Comparison of ENCODE assay signal across 1 cellular context in the genomic region with DNA sequence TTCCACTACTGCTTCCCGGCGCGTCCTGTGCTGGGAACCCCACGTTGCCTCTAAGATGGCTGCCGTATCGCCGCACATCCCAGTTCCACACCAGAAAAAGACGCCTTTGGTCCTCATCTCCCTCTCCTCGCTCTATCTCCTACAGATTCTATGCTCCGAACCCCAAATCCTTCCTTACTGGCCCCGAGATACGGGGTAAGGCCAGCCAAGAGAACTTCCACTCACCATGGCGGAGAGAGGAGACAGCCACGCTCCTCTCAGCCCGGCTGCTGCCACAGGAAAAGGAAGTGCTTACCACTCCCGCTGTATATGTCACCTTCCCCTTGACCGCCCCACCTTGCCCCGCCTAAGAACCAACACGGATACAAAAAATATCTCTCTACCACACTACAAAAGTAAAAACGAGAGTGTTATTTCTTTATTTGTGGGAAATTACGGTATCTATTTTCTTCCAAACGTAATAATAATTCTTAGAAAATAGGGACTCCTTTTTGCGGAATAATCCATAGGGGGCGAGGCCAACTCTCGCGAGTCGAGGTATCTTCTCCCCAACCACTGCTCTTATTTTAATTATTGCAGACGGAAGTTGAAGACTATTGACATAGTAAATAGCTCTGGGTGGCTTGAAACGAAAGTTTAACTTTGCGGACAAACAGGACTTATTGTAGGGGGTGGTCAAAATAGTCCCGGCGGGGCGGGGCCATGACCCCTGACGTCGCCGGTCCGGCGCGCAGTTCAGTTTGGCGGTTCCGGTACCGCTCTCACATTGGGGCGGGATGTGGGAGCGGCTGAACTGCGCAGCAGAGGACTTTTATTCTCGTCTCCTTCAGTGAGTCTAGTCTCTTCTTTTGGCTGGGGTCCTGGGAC.
TF ChIP-seq lines count a peak whose summit lies in the region.

Gene RPL4 (minus strand): TSS at position 293 of the 867 bp plus-strand sequence. CDS start 65 bp downstream, at position 228.
Gene ZWILCH (plus strand): TSS at position 764 of the 867 bp plus-strand sequence. CDS start 13 bp downstream, at position 777.

TF ChIP-seq in HEK293, 187 proteins besides CTCF, POLR2A, EP300 and RAD21 (continued from another document and continues in another):
- TF ChIP-seq ZNF610 (tag by site-specific recombination; IDR thresholded peaks at IDR 0.05; ENCODE audit: borderline replicate concordance) (peak; percentile 88), TSHZ1 (tag by site-specific recombination; IDR thresholded peaks at IDR 0.05; ENCODE audit: borderline replicate concordance) (no peak; the same call in 1 of the 2 replicates), ZFP41 (tag by site-specific recombination; IDR thresholded peaks at IDR 0.05; ENCODE audit: borderline replicate concordance) (0 out of 2 replicates have a peak, but pooled peaks have one; percentile 46), ZBTB7A (tag by site-specific recombination; IDR thresholded peaks at IDR 0.05; ENCODE audit: low read depth) (peak; percentile 76; the same call in 1 of the 2 replicates), GLIS1 (tag by site-specific recombination; IDR thresholded peaks at IDR 0.05) (no peak), TRIM28 (IDR thresholded peaks at IDR 0.05; ENCODE audit: borderline replicate concordance, low read length) (no peak; the same call in 1 of the 2 replicates), GLIS2 (tag by site-specific recombination; IDR thresholded peaks at IDR 0.05) (peak; percentile 77), ZNF76 (tag by site-specific recombination; IDR thresholded peaks at IDR 0.05; ENCODE audit: borderline replicate concordance, low read depth) (peak; percentile 81; the same call in 1 of the 2 replicates), ZNF350 (tag by site-specific recombination; IDR thresholded peaks at IDR 0.05) (no peak), ZSCAN30 (tag by site-specific recombination; IDR thresholded peaks at IDR 0.05) (0 out of 2 replicates have a peak, but pooled peaks have one; percentile 20), ZBTB1 (tag by site-specific recombination; IDR thresholded peaks at IDR 0.05) (0 out of 2 replicates have a peak, but pooled peaks have one; percentile 18), ZSCAN23 (tag by site-specific recombination; IDR thresholded peaks at IDR 0.05) (no peak), OVOL3 (tag by site-specific recombination; IDR thresholded peaks at IDR 0.05) (no peak), EGR2 (tag by site-specific recombination; IDR thresholded peaks at IDR 0.05; ENCODE audit: low read depth) (0 out of 2 replicates have a peak, but pooled peaks have one; percentile 11), ZNF223 (tag by site-specific recombination; IDR thresholded peaks at IDR 0.05) (no peak), HIC1 (tag by site-specific recombination; IDR thresholded peaks at IDR 0.05) (no peak), ZNF133 (tag by site-specific recombination; IDR thresholded peaks at IDR 0.05) (no peak), ZEB2 (tag by site-specific recombination; IDR thresholded peaks at IDR 0.05) (peak; percentile 83), ZXDB (tag by site-specific recombination; IDR thresholded peaks at IDR 0.05) (peak; percentile 96), BCL11B (tag by site-specific recombination; IDR thresholded peaks at IDR 0.05; ENCODE audit: low read depth) (peak; percentile 89), ZNF280D (tag by site-specific recombination; IDR thresholded peaks at IDR 0.05) (0 out of 2 replicates have a peak, but pooled peaks have one; percentile 70), ZSCAN4 (tag by site-specific recombination; IDR thresholded peaks at IDR 0.05) (no peak; the same call in 1 of the 2 replicates), ZNF148 (tag by site-specific recombination; IDR thresholded peaks at IDR 0.05; ENCODE audit: borderline replicate concordance) (no peak; the same call in 1 of the 2 replicates), BCL11A (tag by site-specific recombination; IDR thresholded peaks at IDR 0.05; ENCODE audit: low read depth) (no peak), IKZF3 (tag by site-specific recombination; IDR thresholded peaks at IDR 0.05) (no peak; the same call in 1 of the 2 replicates), SETDB1 (IDR thresholded peaks at IDR 0.05; ENCODE audit: insufficient read length, low read length) (peak; percentile 53), ZNF2 (tag by site-specific recombination; IDR thresholded peaks at IDR 0.05) (peak; percentile 78; the same call in 1 of the 2 replicates), ZNF146 (tag by site-specific recombination; IDR thresholded peaks at IDR 0.05) (peak; percentile 23; the same call in 1 of the 2 replicates)
- TF ChIP-seq, protein P1, sequence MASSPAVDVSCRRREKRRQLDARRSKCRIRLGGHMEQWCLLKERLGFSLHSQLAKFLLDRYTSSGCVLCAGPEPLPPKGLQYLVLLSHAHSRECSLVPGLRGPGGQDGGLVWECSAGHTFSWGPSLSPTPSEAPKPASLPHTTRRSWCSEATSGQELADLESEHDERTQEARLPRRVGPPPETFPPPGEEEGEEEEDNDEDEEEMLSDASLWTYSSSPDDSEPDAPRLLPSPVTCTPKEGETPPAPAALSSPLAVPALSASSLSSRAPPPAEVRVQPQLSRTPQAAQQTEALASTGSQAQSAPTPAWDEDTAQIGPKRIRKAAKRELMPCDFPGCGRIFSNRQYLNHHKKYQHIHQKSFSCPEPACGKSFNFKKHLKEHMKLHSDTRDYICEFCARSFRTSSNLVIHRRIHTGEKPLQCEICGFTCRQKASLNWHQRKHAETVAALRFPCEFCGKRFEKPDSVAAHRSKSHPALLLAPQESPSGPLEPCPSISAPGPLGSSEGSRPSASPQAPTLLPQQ (tag by site-specific recombination; IDR thresholded peaks at IDR 0.05): peak; percentile 51; the same call in 1 of the 2 replicates
- TF ChIP-seq, protein P2, sequence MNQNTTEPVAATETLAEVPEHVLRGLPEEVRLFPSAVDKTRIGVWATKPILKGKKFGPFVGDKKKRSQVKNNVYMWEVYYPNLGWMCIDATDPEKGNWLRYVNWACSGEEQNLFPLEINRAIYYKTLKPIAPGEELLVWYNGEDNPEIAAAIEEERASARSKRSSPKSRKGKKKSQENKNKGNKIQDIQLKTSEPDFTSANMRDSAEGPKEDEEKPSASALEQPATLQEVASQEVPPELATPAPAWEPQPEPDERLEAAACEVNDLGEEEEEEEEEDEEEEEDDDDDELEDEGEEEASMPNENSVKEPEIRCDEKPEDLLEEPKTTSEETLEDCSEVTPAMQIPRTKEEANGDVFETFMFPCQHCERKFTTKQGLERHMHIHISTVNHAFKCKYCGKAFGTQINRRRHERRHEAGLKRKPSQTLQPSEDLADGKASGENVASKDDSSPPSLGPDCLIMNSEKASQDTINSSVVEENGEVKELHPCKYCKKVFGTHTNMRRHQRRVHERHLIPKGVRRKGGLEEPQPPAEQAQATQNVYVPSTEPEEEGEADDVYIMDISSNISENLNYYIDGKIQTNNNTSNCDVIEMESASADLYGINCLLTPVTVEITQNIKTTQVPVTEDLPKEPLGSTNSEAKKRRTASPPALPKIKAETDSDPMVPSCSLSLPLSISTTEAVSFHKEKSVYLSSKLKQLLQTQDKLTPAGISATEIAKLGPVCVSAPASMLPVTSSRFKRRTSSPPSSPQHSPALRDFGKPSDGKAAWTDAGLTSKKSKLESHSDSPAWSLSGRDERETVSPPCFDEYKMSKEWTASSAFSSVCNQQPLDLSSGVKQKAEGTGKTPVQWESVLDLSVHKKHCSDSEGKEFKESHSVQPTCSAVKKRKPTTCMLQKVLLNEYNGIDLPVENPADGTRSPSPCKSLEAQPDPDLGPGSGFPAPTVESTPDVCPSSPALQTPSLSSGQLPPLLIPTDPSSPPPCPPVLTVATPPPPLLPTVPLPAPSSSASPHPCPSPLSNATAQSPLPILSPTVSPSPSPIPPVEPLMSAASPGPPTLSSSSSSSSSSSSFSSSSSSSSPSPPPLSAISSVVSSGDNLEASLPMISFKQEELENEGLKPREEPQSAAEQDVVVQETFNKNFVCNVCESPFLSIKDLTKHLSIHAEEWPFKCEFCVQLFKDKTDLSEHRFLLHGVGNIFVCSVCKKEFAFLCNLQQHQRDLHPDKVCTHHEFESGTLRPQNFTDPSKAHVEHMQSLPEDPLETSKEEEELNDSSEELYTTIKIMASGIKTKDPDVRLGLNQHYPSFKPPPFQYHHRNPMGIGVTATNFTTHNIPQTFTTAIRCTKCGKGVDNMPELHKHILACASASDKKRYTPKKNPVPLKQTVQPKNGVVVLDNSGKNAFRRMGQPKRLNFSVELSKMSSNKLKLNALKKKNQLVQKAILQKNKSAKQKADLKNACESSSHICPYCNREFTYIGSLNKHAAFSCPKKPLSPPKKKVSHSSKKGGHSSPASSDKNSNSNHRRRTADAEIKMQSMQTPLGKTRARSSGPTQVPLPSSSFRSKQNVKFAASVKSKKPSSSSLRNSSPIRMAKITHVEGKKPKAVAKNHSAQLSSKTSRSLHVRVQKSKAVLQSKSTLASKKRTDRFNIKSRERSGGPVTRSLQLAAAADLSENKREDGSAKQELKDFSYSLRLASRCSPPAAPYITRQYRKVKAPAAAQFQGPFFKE (tag by site-specific recombination; IDR thresholded peaks at IDR 0.05; ENCODE audit: borderline replicate concordance): no peak
